10 cellular contexts compared by ENCODE assay signal in the genomic region with DNA sequence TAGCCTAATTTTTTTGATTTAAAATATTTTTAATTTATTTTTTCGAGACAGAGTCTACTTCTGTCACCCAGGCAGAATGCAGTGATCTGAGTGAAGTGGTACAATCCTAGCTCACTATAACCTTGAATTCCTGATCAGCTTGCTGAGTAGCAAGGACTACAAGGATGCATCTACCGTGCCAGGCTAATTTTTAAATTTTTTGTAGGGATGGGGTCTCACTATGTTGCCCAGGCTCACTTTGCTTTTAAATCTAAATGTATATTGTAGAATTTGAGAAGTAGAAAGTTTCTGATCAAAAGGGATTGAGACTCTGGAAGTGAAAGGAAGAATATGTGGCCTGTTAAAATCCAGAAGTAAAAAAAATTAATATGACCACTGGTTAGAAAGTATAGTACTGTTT. TPM values are rescaled to one million over a fixed set of nuclear protein-coding genes. Genes with fewer than 3 reads are reported as not detected.
DNase-seq lines count a peak whose midpoint lies in the region; FAIRE-seq and TF ChIP-seq lines count a peak whose summit lies in the region.
"Had no signal": no experiment of that assay in that cellular context is flagged by ENCODE, and none has a peak within 500 bp of the region (broad histone marks: within the 10 kb centered on the region; RNA-seq: fewer than 3 reads in every experiment).

No MANE protein-coding gene starts in this region.

- H2BK12ac ChIP-seq in trophoblast cell (ENCODE audit: low read length): no peak overlapping the region

- H2BK5ac ChIP-seq in trophoblast cell (ENCODE audit: low read depth, low read length, poor library complexity): no peak overlapping the region

- no peak overlapping the region for H2BK120ac ChIP-seq in trophoblast cell (ENCODE audit: insufficient read depth, low read length, poor library complexity)

- no peak for TF ChIP-seq POLR2A in GM12892 (IDR thresholded peaks at IDR 0.05; ENCODE audit: low read depth, low read length)

- no peak overlapping the region for H3K27ac Mint-ChIP-seq in endodermal cell

- no peaks in the 10 kb centered on the region for H3K27me3 Mint-ChIP-seq in endodermal cell (ENCODE audit: insufficient read depth)

- no peak overlapping the region for H4K91ac ChIP-seq in trophoblast cell (ENCODE audit: low read depth, low read length)

- DNase-seq in endodermal cell (no peak), trophoblast cell (no peak), foreskin melanocyte (no peak), GM12892 (ENCODE audit: insufficient read length) (no peak), NCI-H1930 (lab: John Stamatoyannopoulos, UW) (no peak), H4 (ENCODE audit: low spot score) (no peak)
- DNase-seq: NCI-H1105 had no signal

- no peaks in the 10 kb centered on the region for H3K9me3 Mint-ChIP-seq in endodermal cell
- H3K9me3 Mint-ChIP-seq: neural crest cell had no signal

- H2AK5ac ChIP-seq in trophoblast cell (ENCODE audit: low read length): no peak overlapping the region

- H3K36me3 ChIP-seq in BLaER1: peaks cover 19% of the 10 kb centered on the region; the same call in 1 of the 2 replicates
- H3K36me3 ChIP-seq in Loucy (ENCODE audit: insufficient read depth, low read length): no peaks in the 10 kb centered on the region
- H3K36me3 ChIP-seq in endodermal cell (ENCODE audit: control insufficient read depth, insufficient read depth, low read length): peaks cover 14% of the 10 kb centered on the region
- no peaks in the 10 kb centered on the region for H3K36me3 ChIP-seq in trophoblast cell (ENCODE audit: control insufficient read depth in 1 of 2, insufficient read depth in 2 of 2, low read length in 2 of 2)

- H3K4me2 ChIP-seq in BLaER1 (peak overlapping the region; percentile 87), Loucy (ENCODE audit: low read depth, low read length, poor library complexity, severe bottlenecking) (peak overlapping the region; percentile 86), trophoblast cell (ENCODE audit: low read length) (no peak overlapping the region)

- H3K23ac ChIP-seq in trophoblast cell (ENCODE audit: low read length): no peak overlapping the region

- FAIRE-seq in GM12892 (lab: Jason Lieb, UNC): no peak

- H3K79me2 ChIP-seq in Loucy (ENCODE audit: insufficient read depth, low read length) (peaks cover 44% of the 10 kb centered on the region), trophoblast cell (ENCODE audit: control insufficient read depth, insufficient read depth, low read length, poor library complexity) (peaks cover 7% of the 10 kb centered on the region)

- H3K36me3 Mint-ChIP-seq in endodermal cell (ENCODE audit: low read depth): peaks cover 2% of the 10 kb centered on the region

- H3K4me1 ChIP-seq in BLaER1 (peaks cover 20% of the 10 kb centered on the region), Loucy (ENCODE audit: insufficient read depth, low read length, poor library complexity, severe bottlenecking) (peaks cover 27% of the 10 kb centered on the region), endodermal cell (ENCODE audit: control insufficient read depth, insufficient read depth, low read length) (peaks cover 10% of the 10 kb centered on the region), trophoblast cell (ENCODE audit: control insufficient read depth in 1 of 2, insufficient read depth in 2 of 2, low read length in 2 of 2) (no peaks in the 10 kb centered on the region)

- H4K12ac ChIP-seq in trophoblast cell (ENCODE audit: low read depth, low read length): no peak overlapping the region

- TF ChIP-seq CTCF in Loucy (conservative IDR thresholded peaks at IDR 0.05; ENCODE audit: low read length) (no peak), endodermal cell (conservative IDR thresholded peaks at IDR 0.05) (no peak)

- H3K14ac ChIP-seq in trophoblast cell (ENCODE audit: low read length): no peak overlapping the region

- H3K4me3 ChIP-seq in BLaER1: peak overlapping the region; percentile 100; the same call in 1 of the 2 replicates
- H3K4me3 ChIP-seq in Loucy (ENCODE audit: low read length, poor library complexity, severe bottlenecking): peak overlapping the region; percentile 95
- peak overlapping the region; percentile 98 for H3K4me3 ChIP-seq in endodermal cell (ENCODE audit: low read length)
- H3K4me3 ChIP-seq in trophoblast cell (ENCODE audit: low read depth, low read length): no peak overlapping the region

- H3K18ac ChIP-seq in trophoblast cell (ENCODE audit: low read length): no peak overlapping the region

- no peaks in the 10 kb centered on the region for H3K9me3 ChIP-seq in BLaER1
- H3K9me3 ChIP-seq in Loucy (ENCODE audit: insufficient read depth, low read depth, low read length): no peaks in the 10 kb centered on the region
- H3K9me3 ChIP-seq in endodermal cell (ENCODE audit: control insufficient read depth, low read length): no peaks in the 10 kb centered on the region
- no peaks in the 10 kb centered on the region for H3K9me3 ChIP-seq in trophoblast cell (ENCODE audit: insufficient read depth, low read depth, low read length)

- H4K20me1 ChIP-seq in BLaER1 (peaks cover 64% of the 10 kb centered on the region), Loucy (ENCODE audit: insufficient read depth, low read length, poor library complexity, severe bottlenecking) (peaks cover 14% of the 10 kb centered on the region)

- H3K4me3 Mint-ChIP-seq in endodermal cell: no peak overlapping the region

- H3K79me1 ChIP-seq in trophoblast cell (ENCODE audit: low read length): peaks cover 5% of the 10 kb centered on the region

- peaks cover 3% of the 10 kb centered on the region; the same call in 1 of the 2 replicates for H3F3A ChIP-seq in Loucy (ENCODE audit: low read depth)

- H3K9me2 ChIP-seq in Loucy (replicated peaks; ENCODE audit: low read depth, low read length): no peaks in the 10 kb centered on the region

- H3K4ac ChIP-seq in trophoblast cell (ENCODE audit: low read depth, low read length): peak overlapping the region; percentile 47

- no peaks in the 10 kb centered on the region for H3K27me3 ChIP-seq in BLaER1
- no peaks in the 10 kb centered on the region for H3K27me3 ChIP-seq in Loucy (ENCODE audit: insufficient read depth, low read length, poor library complexity, severe bottlenecking)
- H3K27me3 ChIP-seq in endodermal cell (ENCODE audit: control insufficient read depth, insufficient read depth, low read length, poor library complexity, severe bottlenecking): no peaks in the 10 kb centered on the region
- H3K27me3 ChIP-seq in trophoblast cell (ENCODE audit: insufficient read depth, low read length): no peaks in the 10 kb centered on the region

- no peak overlapping the region for H4K8ac ChIP-seq in trophoblast cell (ENCODE audit: low read depth, low read length)

- peaks cover 31% of the 10 kb centered on the region for H3K4me1 Mint-ChIP-seq in endodermal cell

- WGBS in endodermal cell (ENCODE audit: insufficient coverage in 1 of 2, insufficient read length in 1 of 2), 2 experiments: 96 to 100% methylated on average over 1 to 2 of the region's 2 CpGs
- WGBS in trophoblast cell (ENCODE audit: extremely low coverage, insufficient coverage, insufficient read length): no CpG with 5 or more reads among the region's 2 CpGs

- H3K27ac ChIP-seq in BLaER1: no peak overlapping the region
- no peak overlapping the region for H3K27ac ChIP-seq in endodermal cell (ENCODE audit: low read depth, low read length)
- no peak overlapping the region for H3K27ac ChIP-seq in trophoblast cell (ENCODE audit: low read depth, low read length)

- peak overlapping the region; percentile 92 for H3K9ac ChIP-seq in BLaER1
- peak overlapping the region; percentile 86 for H3K9ac ChIP-seq in Loucy (ENCODE audit: low read depth, low read length, poor library complexity, severe bottlenecking)
- H3K9ac ChIP-seq in endodermal cell (ENCODE audit: extremely low read depth, low read length, poor library complexity, severe bottlenecking): no peak overlapping the region
- H3K9ac ChIP-seq in trophoblast cell (ENCODE audit: low read length): no peak overlapping the region

- H2AFZ ChIP-seq in Loucy (ENCODE audit: low read length): no peak overlapping the region
- no peak overlapping the region for H2AFZ ChIP-seq in trophoblast cell (ENCODE audit: insufficient read depth, low read length, poor library complexity)

RNA-seq across cellular contexts. Expression of gene STX12, which starts 1.6 kb away (rescaled TPM):
- 10 to 100 TPM; 19.5 to 23.3 TPM for total RNA-seq in endodermal cell
- polyA plus RNA-seq in endodermal cell (2013, experiment 1 of 2): 30.7 TPM
- 31.6 TPM for polyA plus RNA-seq in endodermal cell (2013, experiment 2 of 2)
- 30.3 and 35.6 TPM in 2 replicates for polyA plus RNA-seq in trophoblast cell (2013)
- polyA plus RNA-seq in GM12892 (2012; ENCODE audit: missing spikeins): 25.0 TPM
- total RNA-seq in H4 (2014; rRNA removed; shearing (Covaris generic)): 19.2 and 24.3 TPM in 2 replicates

RNA-seq across cellular contexts. Expression of gene FAM76A, which starts 48.9 kb away (rescaled TPM):
- total RNA-seq in endodermal cell: 10 to 100 TPM; 13.0 to 14.7 TPM
- polyA plus RNA-seq in endodermal cell (2013, experiment 1 of 2): 11.1 TPM
- polyA plus RNA-seq in endodermal cell (2013, experiment 2 of 2): 10.6 TPM
- polyA plus RNA-seq in trophoblast cell (2013): 14.8 and 16.1 TPM in 2 replicates
- 3.8 TPM for polyA plus RNA-seq in GM12892 (2012; ENCODE audit: missing spikeins)
- 10.8 and 12.6 TPM in 2 replicates for total RNA-seq in H4 (2014; rRNA removed; shearing (Covaris generic))

RNA-seq across cellular contexts. Expression of gene PPP1R8, which starts 55.9 kb away (rescaled TPM):
- 10 to 100 TPM; 45.0 to 48.1 TPM for total RNA-seq in endodermal cell
- 49.6 TPM for polyA plus RNA-seq in endodermal cell (2013, experiment 1 of 2)
- polyA plus RNA-seq in endodermal cell (2013, experiment 2 of 2): 49.6 TPM
- 31.4 and 32.0 TPM in 2 replicates for polyA plus RNA-seq in trophoblast cell (2013)
- polyA plus RNA-seq in GM12892 (2012; ENCODE audit: missing spikeins): 38.8 TPM
- 32.8 and 45.9 TPM in 2 replicates for total RNA-seq in H4 (2014; rRNA removed; shearing (Covaris generic))

Comparison
In these comparisons a context has a peak if more than half of its experiments do, and no peak if none do; other contexts are left out.
1. H3K9ac ChIP-seq: peak in BLaER1 (single experiment) and Loucy (single experiment); none in endodermal cell (single experiment) and trophoblast cell (single experiment).